ENCODE assay signal across 15 cellular contexts in the genomic region with DNA sequence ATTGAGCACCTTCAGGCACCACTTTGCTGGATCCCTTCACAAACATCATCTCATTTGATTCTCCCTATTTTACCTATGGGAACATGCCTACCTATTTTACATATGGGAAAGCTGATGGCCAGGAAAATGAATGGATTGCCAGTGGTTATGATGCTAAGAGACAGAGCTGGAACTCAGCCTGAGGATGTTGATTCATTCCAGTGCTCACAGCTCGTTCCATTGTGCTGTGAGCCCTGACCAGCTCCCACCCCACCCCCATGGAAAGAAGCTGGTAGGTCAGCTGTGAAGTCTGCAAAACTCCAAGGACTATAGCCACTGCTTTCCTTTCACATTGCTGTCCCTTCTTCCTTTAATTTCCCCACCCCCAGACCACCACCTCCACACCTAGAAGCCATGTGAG. TPM values are rescaled to one million over a fixed set of nuclear protein-coding genes. Genes with fewer than 3 reads are reported as not detected.
DNase-seq lines count a peak whose midpoint lies in the region; ATAC-seq and TF ChIP-seq lines count a peak whose summit lies in the region.
"Had no signal": no experiment of that assay in that cellular context is flagged by ENCODE, and none has a peak within 500 bp of the region (broad histone marks: within the 10 kb centered on the region; RNA-seq: fewer than 3 reads in every experiment).

No MANE protein-coding gene starts in this region.

- H4K8ac ChIP-seq in IMR-90 (ENCODE audit: low read depth in 2 of 2, low read length in 2 of 2) = no peak overlapping the region

- intact Hi-C loops in IMR-90 (cut with micrococcal nuclease) = no loop called here

- no peak overlapping the region for H4K5ac ChIP-seq in IMR-90 (ENCODE audit: low read depth, low read length)

- dilution Hi-C loops in IMR-90 (cut with HindIII; ENCODE audit: low sequenced_read_pairs, unreplicated experiment) = no loop called here

- H3K4me1 Mint-ChIP-seq in endothelial cell (ENCODE audit: unreplicated experiment) = peaks cover 61% of the 10 kb centered on the region
- H3K4me1 Mint-ChIP-seq in naive thymus-derived CD8-positive, alpha-beta T cell = peaks cover 0 to 3% (median 0%) of the 10 kb centered on the region in 4 donors
- H3K4me1 Mint-ChIP-seq: stimulated activated naive CD8-positive, alpha-beta T cell treated with anti-CD3 and anti-CD28 coated beads, Interleukin-15, amount 100 ng/mL, for 72 hours had no signal

- no peak overlapping the region for H3K4me3 Mint-ChIP-seq in endothelial cell (ENCODE audit: unreplicated experiment)
- no peak overlapping the region for H3K4me3 Mint-ChIP-seq in naive thymus-derived CD8-positive, alpha-beta T cell
- H3K4me3 Mint-ChIP-seq: stimulated activated naive CD8-positive, alpha-beta T cell treated with anti-CD3 and anti-CD28 coated beads, Interleukin-15, amount 100 ng/mL, for 72 hours had no signal

- H3K9me3 ChIP-seq in IMR-90 (ENCODE audit: control insufficient read depth, insufficient read depth, low read length) = no peaks in the 10 kb centered on the region

- no peak overlapping the region for H3K4me2 ChIP-seq in IMR-90 (ENCODE audit: low read depth, low read length)
- H3K4me2 ChIP-seq: smooth muscle cell had no signal

- WGBS in IMR-90 (ENCODE audit: extremely low coverage in 2 of 2, insufficient read length in 1 of 2), 2 experiments = no CpG with 5 or more reads among the region's 1 CpG

- peak overlapping the region; percentile 79 for H2AK9ac ChIP-seq in IMR-90 (replicated peaks; ENCODE audit: low read depth, low read length, poor library complexity)

- H3K36me3 ChIP-seq in IMR-90 (ENCODE audit: control insufficient read depth, insufficient read depth, low read length) = no peaks in the 10 kb centered on the region
- H3K36me3 ChIP-seq: WERI-Rb-1 had no signal

- no peak overlapping the region for H3K23ac ChIP-seq in IMR-90 (ENCODE audit: low read depth, low read length)

- H2AK5ac ChIP-seq in IMR-90 (ENCODE audit: low read depth, low read length) = no peak overlapping the region

- H3K4me3 ChIP-seq in IMR-90 (ENCODE audit: insufficient read depth, low read depth, low read length) = no peak overlapping the region
- H3K4me3 ChIP-seq in cardiac fibroblast (replicated peaks in 1 of 2; ENCODE audit: low read depth in 2 of 2, low read length in 2 of 2) = peak overlapping the region in 1 of 2 donors; percentile 4
- H3K4me3 ChIP-seq: lung, smooth muscle cell had no signal

- peaks cover 7% of the 10 kb centered on the region for H3K27me3 Mint-ChIP-seq in endothelial cell (ENCODE audit: unreplicated experiment)
- peaks cover 0 to 6% (median 0%) of the 10 kb centered on the region in 5 donors for H3K27me3 Mint-ChIP-seq in naive thymus-derived CD8-positive, alpha-beta T cell
- H3K27me3 Mint-ChIP-seq: stimulated activated naive CD8-positive, alpha-beta T cell treated with anti-CD3 and anti-CD28 coated beads, Interleukin-15, amount 100 ng/mL, for 72 hours had no signal

- no peak for TF ChIP-seq POLR2A in IMR-90 (IDR thresholded peaks at IDR 0.05; ENCODE audit: low read depth, low read length)

- in situ Hi-C loops in IMR-90 (cut with MboI; ENCODE audit: low sequenced_read_pairs) = no loop called here

- H3K56ac ChIP-seq in IMR-90 (ENCODE audit: extremely low read depth, insufficient read depth, low read length) = no peak overlapping the region

- peaks cover 25% of the 10 kb centered on the region for H3K36me3 Mint-ChIP-seq in endothelial cell (ENCODE audit: low read depth, unreplicated experiment)
- no peaks in the 10 kb centered on the region for H3K36me3 Mint-ChIP-seq in naive thymus-derived CD8-positive, alpha-beta T cell

- H2BK15ac ChIP-seq in IMR-90 (ENCODE audit: low read depth, low read length) = no peak overlapping the region

- no peak overlapping the region for H3K4ac ChIP-seq in IMR-90 (ENCODE audit: low read depth, low read length)

- POLR2A ChIA-PET in IMR-90 (lab: Charles Lee; ENCODE audit: unreplicated experiment) = no interaction called here
- POLR2A ChIA-PET in naive thymus-derived CD8-positive, alpha-beta T cell (lab: Charles Lee) = interaction anchor here (0.7 kb wide), 1 partner anchor 631 kb away, joined by 4 read pairs; no protein-coding TSS in a partner anchor

- H3K9me1 ChIP-seq in IMR-90 (ENCODE audit: insufficient read depth, low read length) = peaks cover 16% of the 10 kb centered on the region

- CTCF ChIA-PET in IMR-90 (lab: Yijun Ruan, JAX) = no interaction called here

- peak; percentile 26 for DNase-seq in A172 (ENCODE audit: low spot score)
- peak; percentile 72 for DNase-seq in IMR-90
- peak; percentile 66 to 74 for DNase-seq in cardiac fibroblast (ENCODE audit: low read depth in 2 of 2)
- DNase-seq in iris pigment epithelial cell (ENCODE audit: low read depth) = peak; percentile 78
- no peak for DNase-seq in endothelial cell (ENCODE audit: low spot score)
- no peak for DNase-seq in naive thymus-derived CD8-positive, alpha-beta T cell
- DNase-seq in NCI-H526 treated with DMSO at 0.1 percent for 48 hours (lab: John Stamatoyannopoulos, UW) = no peak
- DNase-seq: activated gamma-delta T cell treated with Interleukin-2 at 50 U/mL for 16 hours; COR-L47; NCI-H1092; stimulated activated naive CD8-positive, alpha-beta T cell treated with anti-CD3 and anti-CD28 coated beads, Interleukin-15, amount 100 ng/mL, for 72 hours; WERI-Rb-1 had no signal

- H3K4me1 ChIP-seq in IMR-90 (ENCODE audit: control insufficient read depth, insufficient read depth, low read length) = peaks cover 9% of the 10 kb centered on the region

- TF ChIP-seq CTCF in IMR-90 (conservative IDR thresholded peaks at IDR 0.05; ENCODE audit: low read depth, low read length) (no peak), cardiac fibroblast (IDR thresholded peaks at IDR 0.05; ENCODE audit: low read depth, low read length) (no peak), endothelial cell (IDR thresholded peaks at IDR 0.05; ENCODE audit: unreplicated experiment) (no peak)

- H3K27ac ChIP-seq in IMR-90 (ENCODE audit: insufficient read depth, low read length) = no peak overlapping the region
- H3K27ac ChIP-seq: WERI-Rb-1 had no signal

- no peak for TF ChIP-seq RAD21 in IMR-90 (IDR thresholded peaks at IDR 0.05; ENCODE audit: low read length)

- H3K27me3 ChIP-seq in IMR-90 (ENCODE audit: control insufficient read depth, insufficient read depth, low read length) = no peaks in the 10 kb centered on the region

- no peak overlapping the region for H3K27ac Mint-ChIP-seq in endothelial cell (ENCODE audit: unreplicated experiment)
- no peak overlapping the region for H3K27ac Mint-ChIP-seq in naive thymus-derived CD8-positive, alpha-beta T cell
- H3K27ac Mint-ChIP-seq: stimulated activated naive CD8-positive, alpha-beta T cell treated with anti-CD3 and anti-CD28 coated beads, Interleukin-15, amount 100 ng/mL, for 72 hours had no signal

- no peak overlapping the region for H3K14ac ChIP-seq in IMR-90 (replicated peaks; ENCODE audit: low read depth, low read length)

- H4K91ac ChIP-seq in IMR-90 (ENCODE audit: insufficient read depth, low read depth, low read length) = no peak overlapping the region

- H2BK120ac ChIP-seq in IMR-90 (ENCODE audit: low read depth, low read length) = no peak overlapping the region

- H3K9ac ChIP-seq in IMR-90 (ENCODE audit: low read depth, low read length) = no peak overlapping the region

- peaks cover 40 to 88% of the 10 kb centered on the region in 2 experiments for H3K79me1 ChIP-seq in IMR-90 (ENCODE audit: low read depth in 1 of 2, low read length in 2 of 2)

- no TSS peak for BruUV-seq in IMR-90 (replicated peaks; lab: Mats Ljungman, UMichigan)

- H3K18ac ChIP-seq in IMR-90 (ENCODE audit: low read depth, low read length) = no peak overlapping the region

- peaks cover 71% of the 10 kb centered on the region for H4K20me1 ChIP-seq in IMR-90 (ENCODE audit: insufficient read depth, low read length)

- no peak overlapping the region for H2BK5ac ChIP-seq in IMR-90 (ENCODE audit: low read depth, low read length, poor library complexity, severe bottlenecking)

- no peaks in the 10 kb centered on the region for H3K9me3 Mint-ChIP-seq in endothelial cell (ENCODE audit: unreplicated experiment)
- H3K9me3 Mint-ChIP-seq in naive thymus-derived CD8-positive, alpha-beta T cell = no peaks in the 10 kb centered on the region
- H3K9me3 Mint-ChIP-seq: stimulated activated naive CD8-positive, alpha-beta T cell treated with anti-CD3 and anti-CD28 coated beads, Interleukin-15, amount 100 ng/mL, for 72 hours had no signal

- no peak overlapping the region for H2AFZ ChIP-seq in IMR-90 (replicated peaks; ENCODE audit: low read length, poor library complexity)

- H2BK20ac ChIP-seq in IMR-90 (ENCODE audit: low read depth, low read length) = no peak overlapping the region

- ATAC-seq in IMR-90 (ENCODE audit: low read depth) (peak; percentile 90), HG03565 (IDR thresholded peaks at IDR 0.05; ENCODE audit: unreplicated experiment) (no peak)
- ATAC-seq in naive thymus-derived CD8-positive, alpha-beta T cell = no peak
- ATAC-seq: stimulated activated naive CD8-positive, alpha-beta T cell treated with anti-CD3 and anti-CD28 coated beads, Interleukin-15, amount 100 ng/mL, for 72 hours had no signal

TF ChIP-seq in IMR-90, 13 proteins besides CTCF, POLR2A, EP300 and RAD21:
- no peak for TF ChIP-seq BHLHE40 (IDR thresholded peaks at IDR 0.05; ENCODE audit: low read depth, low read length)
- no peak for TF ChIP-seq RFX5 (IDR thresholded peaks at IDR 0.05; ENCODE audit: low read depth, low read length)
- TF ChIP-seq MXI1 (IDR thresholded peaks at IDR 0.05; ENCODE audit: borderline replicate concordance, low read depth, low read length) = no peak
- no peak for TF ChIP-seq FOS (IDR thresholded peaks at IDR 0.05; ENCODE audit: low read depth, low read length)

RNA-seq across cellular contexts. Expression of a gene that starts 9.6 kb away (rescaled TPM):
- 37.6 and 53.8 TPM in 2 replicates for total RNA-seq in A172 (2014; rRNA removed; shearing (Covaris generic))
- total RNA-seq in IMR-90 (2012; rRNA removed) = 21.9 TPM in 2 replicates
- polyA plus RNA-seq in IMR-90 (2012; rRNA removed) = 44.9 and 57.5 TPM in 2 replicates
- 57.1 and 67.3 TPM in 2 replicates for polyA plus RNA-seq in IMR-90 (2012; cell fraction: cytosol; rRNA removed)
- 17.2 and 37.0 TPM in 2 replicates for polyA plus RNA-seq in IMR-90 (2012; cell fraction: nucleus; rRNA removed; ENCODE audit: low replicate concordance)
- 78.0 TPM for total RNA-seq in endothelial cell (ENCODE audit: unreplicated experiment)
- total RNA-seq in naive thymus-derived CD8-positive, alpha-beta T cell = 1 to 10 TPM; 1.6 to 2.7 TPM
- polyA plus RNA-seq in naive thymus-derived CD8-positive, alpha-beta T cell = 1 to 10 TPM; 1.2 to 2.5 (median 1.3) TPM

RNA-seq across cellular contexts. Expression of a gene that starts 10.1 kb away (rescaled TPM):
- 90.4 and 105 TPM in 2 replicates for total RNA-seq in A172 (2014; rRNA removed; shearing (Covaris generic))
- total RNA-seq in IMR-90 (2012; rRNA removed) = 55.3 and 70.1 TPM in 2 replicates
- 72.7 TPM in 2 replicates for polyA plus RNA-seq in IMR-90 (2012; rRNA removed)
- polyA plus RNA-seq in IMR-90 (2012; cell fraction: cytosol; rRNA removed) = 36.0 and 61.2 TPM in 2 replicates
- 186 and 281 TPM in 2 replicates for polyA plus RNA-seq in IMR-90 (2012; cell fraction: nucleus; rRNA removed; ENCODE audit: low replicate concordance)
- total RNA-seq in endothelial cell (ENCODE audit: unreplicated experiment) = 127 TPM
- 100 to 1,000 TPM; 106 to 111 TPM for total RNA-seq in naive thymus-derived CD8-positive, alpha-beta T cell
- polyA plus RNA-seq in naive thymus-derived CD8-positive, alpha-beta T cell = 10 to 100 TPM; 31.2 to 37.3 (median 32.4) TPM

Comparison
In these comparisons a context has a peak if more than half of its experiments do, and no peak if none do; other contexts are left out.
1. DNase-seq: peak in A172 (single experiment), IMR-90 (single experiment), cardiac fibroblast (2 of 2) and iris pigment epithelial cell (single experiment); none in endothelial cell (single experiment), naive thymus-derived CD8-positive, alpha-beta T cell (0 of 10) and NCI-H526 treated with DMSO at 0.1 percent for 48 hours (single experiment).